11 cellular contexts compared by ENCODE assay signal in genomic region chr3:10676905-10677304, GRCh38.
"Had no signal": no experiment of that assay in that cellular context is flagged by ENCODE, and none has a peak within 500 bp of the region (broad histone marks: within the 10 kb centered on the region; RNA-seq: fewer than 3 reads in every experiment).

No MANE protein-coding gene starts in this region.

- FAIRE-seq: H1, H54 had no signal

- DNase-seq: GM23248, GOT3, H7, H9, HCEC 1CT, HFFc6 had no signal

- H2AFZ ChIP-seq: GM23248, GM23338 had no signal

- ATAC-seq: GM23338, HCT116 had no signal

- H3K27ac ChIP-seq: GM23248 had no signal

- H3K9ac ChIP-seq: GM23248 had no signal

- H3K36me3 ChIP-seq: HAP-1 had no signal

- H3K4me2 ChIP-seq: GM23338 had no signal

- H3K4me1 ChIP-seq: HAP-1 had no signal

- H3K9me3 ChIP-seq: HAP-1 had no signal

- H3K4me3 ChIP-seq: GM23248, GM23338, HAP-1 had no signal
